ENCODE assay signal across 15 cellular contexts in the genomic region with DNA sequence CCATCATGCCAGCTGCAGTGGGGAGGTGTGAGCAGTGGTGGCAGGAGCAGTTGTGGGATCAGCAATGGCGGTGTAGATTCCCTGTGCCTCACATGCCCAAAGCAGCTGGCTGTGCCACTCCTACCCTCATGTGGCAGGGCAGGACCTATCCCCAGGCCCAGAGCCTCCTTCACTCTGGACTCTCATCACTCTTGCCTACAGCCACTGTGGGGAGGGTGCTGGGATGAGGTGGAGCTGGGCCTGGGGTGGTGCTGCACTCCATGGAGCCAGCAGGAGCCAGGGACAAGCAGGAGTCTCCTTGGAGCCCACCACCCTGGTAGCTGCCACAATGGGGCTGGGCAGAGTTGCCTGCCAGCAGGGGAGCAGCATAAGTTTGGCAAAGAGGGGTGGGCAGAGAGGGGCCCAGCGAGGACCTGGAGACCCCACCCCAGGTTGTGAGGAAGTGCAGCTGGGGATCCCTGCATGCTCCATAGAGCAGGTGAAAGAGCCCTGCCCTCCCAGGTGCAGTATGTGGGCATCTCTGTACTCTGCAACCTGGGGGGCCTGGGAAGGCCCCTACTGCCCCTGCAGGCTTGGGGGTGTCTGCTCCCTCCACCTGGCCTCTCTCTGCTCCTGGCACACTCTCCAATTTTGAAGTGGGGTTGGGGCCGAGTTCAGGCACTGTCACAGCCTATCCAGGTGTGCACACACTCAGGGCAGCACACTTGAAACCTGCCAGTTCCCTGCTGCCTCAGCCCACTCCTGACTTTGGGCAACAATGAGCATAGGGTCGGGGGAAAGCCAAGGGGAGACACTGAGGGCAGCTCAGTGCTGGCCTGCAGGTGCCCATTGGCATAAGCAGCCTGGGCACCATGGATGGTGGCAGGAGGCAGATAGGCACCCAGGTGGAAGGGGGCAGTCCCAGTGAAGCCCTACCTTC.
DNase-seq lines count a peak whose midpoint lies in the region; ATAC-seq, FAIRE-seq and TF ChIP-seq lines count a peak whose summit lies in the region.
"Had no signal": no experiment of that assay in that cellular context is flagged by ENCODE, and none has a peak within 500 bp of the region (broad histone marks: within the 10 kb centered on the region; RNA-seq: fewer than 3 reads in every experiment).

No MANE protein-coding gene starts in this region.

- ATAC-seq in sciatic nerve (peak; percentile 21), upper lobe of right lung (peak; percentile 37)
- ATAC-seq: GM12878, HCT116 had no signal

- intact Hi-C loops in kidney (cut with DNase I) (no loop called here), sciatic nerve (cut with DNase I) (no loop called here), upper lobe of right lung (cut with DNase I) (no loop called here), transverse colon (cut with DNase I; ENCODE audit: low total_unique reads) (no loop called here)

- H3K36me3 ChIP-seq in kidney (ENCODE audit: control insufficient read depth in 1 of 2, insufficient read depth in 2 of 2, low read length in 2 of 2) (no peaks in the 10 kb centered on the region), upper lobe of right lung (no peaks in the 10 kb centered on the region), transverse colon (no peaks in the 10 kb centered on the region)

- H3K4me1 ChIP-seq in kidney (ENCODE audit: control insufficient read depth in 1 of 2, insufficient read depth in 1 of 2, low read depth in 1 of 2, low read length in 2 of 2) (no peaks in the 10 kb centered on the region), upper lobe of right lung (no peaks in the 10 kb centered on the region), transverse colon (no peaks in the 10 kb centered on the region)

- no peak overlapping the region for H3K4me3 ChIP-seq in kidney (ENCODE audit: low read length in 2 of 2)
- no peak overlapping the region for H3K4me3 ChIP-seq in upper lobe of right lung
- H3K4me3 ChIP-seq in transverse colon, result no peak overlapping the region
- H3K4me3 ChIP-seq: GM12878 had no signal

- no peaks in the 10 kb centered on the region for H3K27me3 ChIP-seq in upper lobe of right lung
- no peaks in the 10 kb centered on the region for H3K27me3 ChIP-seq in transverse colon

- peak; percentile 11 for DNase-seq in LHCN-M2 (ENCODE audit: low read depth)
- peak; percentile 36 for DNase-seq in kidney
- DNase-seq in sciatic nerve (ENCODE audit: low spot score), result no peak
- no peak for DNase-seq in upper lobe of right lung
- DNase-seq in Ammon's horn (ENCODE audit: low spot score), result no peak
- no peak for DNase-seq in transverse colon
- DNase-seq in inferior parietal cortex (ENCODE audit: extremely low spot score), result no peak
- DNase-seq: ACHN; C1 segment of cervical spinal cord; Calu3; CD4-positive, alpha-beta T cell; DMS79 had no signal

- no peak for FAIRE-seq in kidney (lab: Jason Lieb, UNC)
- FAIRE-seq: GM12878 had no signal

- H3K27ac ChIP-seq in kidney (ENCODE audit: low read depth in 2 of 2, low read length in 2 of 2) (no peak overlapping the region), upper lobe of right lung (no peak overlapping the region), transverse colon (no peak overlapping the region)
- H3K27ac ChIP-seq: HL-60 had no signal

- H3K9ac ChIP-seq in kidney (ENCODE audit: low read length in 2 of 2), result no peak overlapping the region

- 80% methylated on average over 4 of the region's 4 CpGs; no CpG with 5 or more reads in 1 of the 2 donors for WGBS in transverse colon (ENCODE audit: low coverage in 1 of 2), 2 donors

- no peak for TF ChIP-seq EP300 in transverse colon (IDR thresholded peaks at IDR 0.05; ENCODE audit: low read depth)

- TF ChIP-seq CTCF in kidney (IDR thresholded peaks at IDR 0.05; ENCODE audit: borderline replicate concordance, extremely low read depth, insufficient read depth), result no peak
- TF ChIP-seq CTCF in upper lobe of right lung (IDR thresholded peaks at IDR 0.05), result no peak
- no peak for TF ChIP-seq CTCF in transverse colon (IDR thresholded peaks at IDR 0.05)

- in situ Hi-C loops in transverse colon (cut with MboI; ENCODE audit: low pct_ligation_motif_present in 1 of 4, low pct_unique_long_range_greater_than_20kb in 1 of 4, low sequenced_read_pairs in 3 of 4), result no loop called here

- no peaks in the 10 kb centered on the region for H3K9me3 ChIP-seq in kidney (ENCODE audit: control insufficient read depth in 1 of 2, low read length in 2 of 2)
- no peaks in the 10 kb centered on the region for H3K9me3 ChIP-seq in upper lobe of right lung
- H3K9me3 ChIP-seq in transverse colon, result no peaks in the 10 kb centered on the region

- TF ChIP-seq POLR2A in transverse colon (IDR thresholded peaks at IDR 0.05), result no peak

Comparison
In these comparisons a context has a peak if more than half of its experiments do, and no peak if none do; other contexts are left out.
1. DNase-seq: peak in LHCN-M2 (single experiment) and kidney (single experiment); none in sciatic nerve (single experiment), upper lobe of right lung (single experiment), Ammon's horn (single experiment), transverse colon (single experiment) and inferior parietal cortex (single experiment).